8 cellular contexts compared by ENCODE assay signal in the genomic region with DNA sequence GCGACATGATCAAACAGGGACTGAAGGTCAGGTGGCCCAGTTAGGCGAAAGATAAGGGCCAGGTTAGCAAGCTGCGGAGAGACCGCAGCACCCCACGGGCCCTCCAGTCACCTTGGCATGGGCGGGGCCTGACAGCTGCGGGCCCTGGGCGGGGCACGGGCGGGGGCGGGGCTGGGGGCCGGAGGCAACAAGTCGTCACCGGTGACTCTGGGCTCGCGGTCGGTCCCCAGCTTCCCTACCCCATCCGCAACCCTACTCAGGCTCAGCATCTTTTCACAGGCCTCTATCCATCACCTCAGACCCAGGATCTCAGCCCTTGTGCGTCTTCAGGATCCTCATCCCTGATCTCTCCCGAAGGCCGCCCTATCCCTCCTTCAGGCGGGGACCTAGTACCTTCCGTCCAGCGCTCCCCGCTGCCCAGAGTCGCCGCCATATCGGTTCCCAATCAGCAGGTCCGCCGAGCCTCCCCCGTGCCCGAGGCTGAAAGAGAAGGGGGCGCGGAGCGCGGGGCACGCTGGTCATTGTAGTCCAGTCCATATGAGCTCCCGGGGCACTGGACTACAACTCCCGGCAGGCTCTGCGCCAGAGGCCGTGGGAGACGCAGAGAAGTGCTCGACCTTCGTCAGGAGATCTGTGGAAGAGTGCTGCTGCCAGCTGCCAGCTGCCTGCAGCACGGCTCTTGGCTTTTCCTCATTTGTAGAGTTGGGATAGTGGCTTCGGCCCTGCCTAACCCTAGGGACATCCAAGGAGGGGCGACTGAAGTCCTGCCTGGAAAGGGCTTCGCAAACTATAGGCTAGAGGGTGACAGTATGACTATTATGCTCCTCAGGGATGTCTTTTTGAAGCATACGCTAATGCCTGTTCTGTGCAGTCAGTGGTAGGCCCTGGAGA. TPM values are rescaled to one million over a fixed set of nuclear protein-coding genes. Genes with fewer than 3 reads are reported as not detected.
DNase-seq lines count a peak whose midpoint lies in the region; ATAC-seq and TF ChIP-seq lines count a peak whose summit lies in the region.

DNAJC18 (minus strand) TSS at position 513 of the 891 bp plus-strand sequence; CDS start at position 433, 80 bp downstream.

- H3K36me3 ChIP-seq in ACC112 (ENCODE audit: insufficient read depth, low read length) (peaks cover 2% of the 10 kb centered on the region; the same call in 1 of the 2 replicates), WERI-Rb-1 (peaks cover 13% of the 10 kb centered on the region), breast epithelium (no peaks in the 10 kb centered on the region)

- DNase-seq in NCI-H2227 (lab: John Stamatoyannopoulos, UW; ENCODE audit: unreplicated experiment) (peak; percentile 94), WERI-Rb-1 (peak; percentile 95), breast epithelium (ENCODE audit: low spot score in 2 of 2) (peak; percentile 79 to 91)

- H3K27me3 ChIP-seq in ACC112 (ENCODE audit: insufficient read depth, low read length) = no peaks in the 10 kb centered on the region
- H3K27me3 ChIP-seq in WERI-Rb-1 (ENCODE audit: insufficient read depth, low read depth, severe bottlenecking) = no peaks in the 10 kb centered on the region
- H3K27me3 ChIP-seq in breast epithelium = no peaks in the 10 kb centered on the region

- H3K27ac ChIP-seq in ACC112 (ENCODE audit: low read depth, low read length) (peak within 1 kb of the TSS; percentile 82), WERI-Rb-1 (peak within 1 kb of the TSS; percentile 85), breast epithelium (peak within 1 kb of the TSS; percentile 97), skin epidermis (peak within 1 kb of the TSS; percentile 61 to 95 (median 88))

- H3K79me2 ChIP-seq in ACC112 (ENCODE audit: control insufficient read depth, insufficient read depth, low read length, unreplicated experiment) = peaks cover 5% of the 10 kb centered on the region

- ATAC-seq in GM18873 (IDR thresholded peaks at IDR 0.05; ENCODE audit: low FRiP score, unreplicated experiment) = peak; percentile 68
- peak; percentile 82 for ATAC-seq in HG03108 (IDR thresholded peaks at IDR 0.05; ENCODE audit: unreplicated experiment)

- peak within 1 kb of the TSS; percentile 99 for H2AFZ ChIP-seq in ACC112 (ENCODE audit: low read length, unreplicated experiment)

- H3K4me1 ChIP-seq in ACC112 (ENCODE audit: control insufficient read depth, insufficient read depth, low read length, unreplicated experiment) (peaks cover 20% of the 10 kb centered on the region), breast epithelium (no peaks in the 10 kb centered on the region)

- TF ChIP-seq POLR2A in breast epithelium (IDR thresholded peaks at IDR 0.05) = no peak

- intact Hi-C loops in breast epithelium (cut with DNase I; ENCODE audit: low total_unique reads) = no loop called here

- TF ChIP-seq CTCF in WERI-Rb-1 (IDR thresholded peaks at IDR 0.05; ENCODE audit: low read depth, low read length) (no peak), breast epithelium (IDR thresholded peaks at IDR 0.05) (no peak)

- H3K9me3 ChIP-seq in WERI-Rb-1 (ENCODE audit: severe bottlenecking) (no peaks in the 10 kb centered on the region), breast epithelium (no peaks in the 10 kb centered on the region), iPS-18c (ENCODE audit: control insufficient read depth, insufficient read depth, low read length) (peaks cover 2% of the 10 kb centered on the region)

- H3K4me3 ChIP-seq in ACC112 (ENCODE audit: low read depth, low read length) (peak within 1 kb of the TSS; percentile 93), WERI-Rb-1 (ENCODE audit: low read depth, low read length) (peak within 1 kb of the TSS; percentile 78), breast epithelium (peak within 1 kb of the TSS; percentile 82 to 88 (median 85)), iPS-18c (ENCODE audit: insufficient read depth, low read depth, low read length) (peak within 1 kb of the TSS; percentile 99), skin epidermis (peak within 1 kb of the TSS; percentile 60 to 77 (median 65))

RNA-seq across cellular contexts. Expression of gene DNAJC18, which starts in this region (rescaled TPM):
- 1 to 10 TPM; 5.4 to 9.5 (median 7.6) TPM for total RNA-seq in breast epithelium

Comparison
In these comparisons a context has a peak if more than half of its experiments do, and no peak if none do; other contexts are left out.
1. Peak in every context shown above with its lines: DNase-seq, ATAC-seq, H3K4me3 ChIP-seq and H3K27ac ChIP-seq.